8 cellular contexts compared by ENCODE assay signal in the genomic region with DNA sequence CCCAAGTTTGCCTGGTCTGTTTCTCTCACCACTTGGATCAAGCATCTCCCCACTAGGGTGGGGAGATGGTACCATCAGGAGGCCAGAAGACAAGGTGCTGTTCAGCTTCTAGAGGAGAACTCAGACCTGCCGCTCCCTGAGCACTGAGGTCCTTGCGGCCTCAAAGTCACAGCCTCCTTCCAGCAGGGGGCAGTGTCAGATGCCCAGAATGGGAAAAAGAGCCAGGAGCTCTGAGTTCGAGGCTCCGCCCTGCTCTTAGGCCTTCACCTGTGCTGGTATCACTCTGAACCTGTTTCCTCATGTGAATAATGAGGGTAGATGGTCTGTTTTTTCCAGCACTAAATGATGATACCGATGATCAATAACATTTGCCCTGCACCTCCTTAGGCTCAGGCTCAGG.
DNase-seq lines count a peak whose midpoint lies in the region; ATAC-seq and TF ChIP-seq lines count a peak whose summit lies in the region.

No MANE protein-coding gene starts in this region.

- no peaks in the 10 kb centered on the region for H3K9me3 ChIP-seq in mucosa of descending colon

- peaks cover 0 to 2% (median 0%) of the 10 kb centered on the region in 7 donors for H3K9me3 Mint-ChIP-seq in CD14-positive monocyte
- no peaks in the 10 kb centered on the region for H3K9me3 Mint-ChIP-seq in activated T-cell treated with anti-CD3 and anti-CD28 coated beads, Interleukin-2, amount 50 U/mL, for 4 hours

- no peak overlapping the region for H3K27ac Mint-ChIP-seq in CD14-positive monocyte

- intact Hi-C loops in CD14-positive monocyte (cut with micrococcal nuclease), result no loop called here
- intact Hi-C loops in mucosa of descending colon (cut with DNase I, micrococcal nuclease), result no loop called here

- H3K4me3 ChIP-seq in mucosa of descending colon, result no peak overlapping the region

- H3K36me3 Mint-ChIP-seq in CD14-positive monocyte, result no peaks in the 10 kb centered on the region
- H3K36me3 Mint-ChIP-seq in activated T-cell treated with anti-CD3 and anti-CD28 coated beads, Interleukin-2, amount 50 U/mL, for 4 hours (ENCODE audit: insufficient read depth), result no peaks in the 10 kb centered on the region

- peaks cover 15 to 22% (median 22%) of the 10 kb centered on the region in 3 donors for H3K27me3 Mint-ChIP-seq in CD14-positive monocyte (ENCODE audit: low read depth in 3 of 3)
- H3K27me3 Mint-ChIP-seq in activated T-cell treated with anti-CD3 and anti-CD28 coated beads, Interleukin-2, amount 50 U/mL, for 4 hours (ENCODE audit: low read depth), result peaks cover 3% of the 10 kb centered on the region

- no peaks in the 10 kb centered on the region for H3K36me3 ChIP-seq in mucosa of descending colon (ENCODE audit: low read depth)

- TF ChIP-seq EP300 in Ishikawa (IDR thresholded peaks at IDR 0.05; ENCODE audit: borderline replicate concordance), result no peak

- H3K4me1 Mint-ChIP-seq in CD14-positive monocyte, result peaks cover 19% of the 10 kb centered on the region
- peaks cover 16% of the 10 kb centered on the region for H3K4me1 Mint-ChIP-seq in activated T-cell treated with anti-CD3 and anti-CD28 coated beads, Interleukin-2, amount 50 U/mL, for 4 hours (ENCODE audit: low read depth)

- peaks cover 34% of the 10 kb centered on the region for H3K4me1 ChIP-seq in mucosa of descending colon (ENCODE audit: low read depth)

- peak; percentile 40; the same call in 1 of the 2 replicates for TF ChIP-seq RAD21 in Ishikawa (IDR thresholded peaks at IDR 0.05; ENCODE audit: low read depth)

- DNase-seq in CD14-positive monocyte (ENCODE audit: low spot score), result no peak
- peak; percentile 21 for DNase-seq in activated T-cell treated with anti-CD3 and anti-CD28 coated beads, Interleukin-2, amount 50 U/mL, for 4 hours
- DNase-seq in mucosa of descending colon, result peak; percentile 80 to 86 (median 83)
- DNase-seq in NCI-H2029 treated with DMSO at 0.1 percent for 48 hours (lab: John Stamatoyannopoulos, UW), result no peak
- no peak for DNase-seq in hepatic stellate cell (ENCODE audit: low spot score)
- no peak for DNase-seq in cortex of kidney (lab: John Stamatoyannopoulos, UW)
- DNase-seq in ecto neural progenitor cell (ENCODE audit: low spot score), result no peak

- peak; percentile 37 for TF ChIP-seq CTCF in CD14-positive monocyte (IDR thresholded peaks at IDR 0.05)
- no peak for TF ChIP-seq CTCF in mucosa of descending colon (IDR thresholded peaks at IDR 0.05)

- no peak overlapping the region for H3K4me3 Mint-ChIP-seq in CD14-positive monocyte
- no peak overlapping the region for H3K4me3 Mint-ChIP-seq in activated T-cell treated with anti-CD3 and anti-CD28 coated beads, Interleukin-2, amount 50 U/mL, for 4 hours

- ATAC-seq in activated T-cell treated with anti-CD3 and anti-CD28 coated beads, Interleukin-2, amount 50 U/mL, for 4 hours, result no peak
- ATAC-seq in mucosa of descending colon, result peak; percentile 77

TF ChIP-seq in Ishikawa, 13 proteins besides CTCF, POLR2A, EP300 and RAD21:
- TF ChIP-seq CEBPB (IDR thresholded peaks at IDR 0.05) (no peak), YY1 (IDR thresholded peaks at IDR 0.05; ENCODE audit: low read depth) (no peak), CREB1 (IDR thresholded peaks at IDR 0.05; ENCODE audit: low read depth) (no peak), ZBTB7A (IDR thresholded peaks at IDR 0.05; ENCODE audit: low read depth) (no peak), FOXM1 (IDR thresholded peaks at IDR 0.05; ENCODE audit: borderline replicate concordance, low read depth) (no peak)
- TF ChIP-seq, protein P1, sequence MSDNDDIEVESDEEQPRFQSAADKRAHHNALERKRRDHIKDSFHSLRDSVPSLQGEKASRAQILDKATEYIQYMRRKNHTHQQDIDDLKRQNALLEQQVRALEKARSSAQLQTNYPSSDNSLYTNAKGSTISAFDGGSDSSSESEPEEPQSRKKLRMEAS (IDR thresholded peaks at IDR 0.05), result no peak
- TF ChIP-seq, protein P2, sequence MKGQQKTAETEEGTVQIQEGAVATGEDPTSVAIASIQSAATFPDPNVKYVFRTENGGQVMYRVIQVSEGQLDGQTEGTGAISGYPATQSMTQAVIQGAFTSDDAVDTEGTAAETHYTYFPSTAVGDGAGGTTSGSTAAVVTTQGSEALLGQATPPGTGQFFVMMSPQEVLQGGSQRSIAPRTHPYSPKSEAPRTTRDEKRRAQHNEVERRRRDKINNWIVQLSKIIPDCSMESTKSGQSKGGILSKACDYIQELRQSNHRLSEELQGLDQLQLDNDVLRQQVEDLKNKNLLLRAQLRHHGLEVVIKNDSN (IDR thresholded peaks at IDR 0.05), result no peak
TF ChIP-seq in Ishikawa: peak in this region for 0.

Comparison
In these comparisons a context has a peak if more than half of its experiments do, and no peak if none do; other contexts are left out.
1. DNase-seq: peak in activated T-cell treated with anti-CD3 and anti-CD28 coated beads, Interleukin-2, amount 50 U/mL, for 4 hours (single experiment) and mucosa of descending colon (3 of 3); none in CD14-positive monocyte (single experiment), NCI-H2029 treated with DMSO at 0.1 percent for 48 hours (single experiment), hepatic stellate cell (single experiment), cortex of kidney (single experiment) and ecto neural progenitor cell (single experiment).